In the genomic region with DNA sequence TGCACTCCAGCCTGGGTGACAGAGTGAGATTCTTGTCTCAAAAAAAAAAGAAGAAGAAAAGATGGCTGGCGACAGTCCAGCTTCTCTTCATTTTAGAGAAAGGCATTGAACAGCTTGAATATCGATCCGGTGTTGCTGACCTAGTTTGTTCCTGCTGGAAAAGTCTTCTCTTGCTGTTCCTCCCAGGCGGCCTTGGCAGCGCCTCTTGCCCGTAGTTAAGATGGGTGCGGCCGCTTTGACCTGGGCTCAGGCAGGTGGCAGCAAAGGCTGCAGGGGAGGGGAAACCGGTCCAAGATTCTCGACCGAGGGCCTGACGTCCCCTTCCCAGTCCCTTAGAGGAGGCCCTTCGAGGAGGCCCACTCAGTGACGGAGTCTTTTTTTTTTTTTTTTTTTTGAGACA, we compare ENCODE assay signal across 12 cellular contexts. TPM values are rescaled to one million over a fixed set of nuclear protein-coding genes. Genes with fewer than 3 reads are reported as not detected.
A peak's percentile ranks its signal among the peaks of the same experiment; 100 is the strongest.
DNase-seq lines count a peak whose midpoint lies in the region; ATAC-seq and TF ChIP-seq lines count a peak whose summit lies in the region.
"Had no signal": no experiment of that assay in that cellular context is flagged by ENCODE, and none has a peak within 500 bp of the region (broad histone marks: within the 10 kb centered on the region; RNA-seq: fewer than 3 reads in every experiment).

No MANE protein-coding gene starts in this region.

- peak overlapping the region; percentile 48 to 92 (median 84) for H3K27ac ChIP-seq in heart right ventricle
- no peak overlapping the region for H3K27ac ChIP-seq in right cardiac atrium (ENCODE audit: low read length)
- peak overlapping the region; percentile 65 to 89 (median 83) for H3K27ac ChIP-seq in upper lobe of left lung
- H3K27ac ChIP-seq: HL-60 had no signal

- H3K27me3 ChIP-seq in heart right ventricle (no peaks in the 10 kb centered on the region), right cardiac atrium (ENCODE audit: control insufficient read depth, insufficient read depth) (no peaks in the 10 kb centered on the region), mononuclear cell (ENCODE audit: insufficient read depth, low read length) (no peaks in the 10 kb centered on the region), upper lobe of left lung (no peaks in the 10 kb centered on the region)

- TF ChIP-seq CTCF in heart right ventricle (IDR thresholded peaks at IDR 0.05): no peak
- TF ChIP-seq CTCF in upper lobe of left lung (IDR thresholded peaks at IDR 0.05): no peak

- ATAC-seq in heart right ventricle: no peak
- ATAC-seq in right cardiac atrium: no peak
- no peak for ATAC-seq in upper lobe of left lung (ENCODE audit: low FRiP score in 2 of 2)
- no peak for ATAC-seq in HG02938 (IDR thresholded peaks at IDR 0.05; ENCODE audit: unreplicated experiment)
- no peak for ATAC-seq in HG03442 (IDR thresholded peaks at IDR 0.05; ENCODE audit: unreplicated experiment)

- intact Hi-C loops in heart right ventricle (cut with DNase I) (loop anchor here in 1 of 10 donors (10.0 kb wide), 1 partner anchor 127 kb away; a partner anchor contains a TSS), right cardiac atrium (cut with DNase I) (no loop called here)
- intact Hi-C loops in activated T-helper 1 cell treated with anti-CD3 and anti-CD28 coated beads, Interleukin-12 subunit alpha, Interleukin-12 subunit beta, Interleukin-2, Interleukin-4 antibody, amounts not matched to agents 30 ng/mL and 10 ng/mL and 1 ng/mL, durations not matched to agents 14 hours and 24 hours and 36 hours (cut with micrococcal nuclease): no loop called here

- H3K9me3 ChIP-seq in heart right ventricle (no peaks in the 10 kb centered on the region), right cardiac atrium (ENCODE audit: control insufficient read depth, low read length) (no peaks in the 10 kb centered on the region), mononuclear cell (ENCODE audit: low read depth, low read length) (no peaks in the 10 kb centered on the region), upper lobe of left lung (no peaks in the 10 kb centered on the region)

- H3K27ac Mint-ChIP-seq in activated T-helper 1 cell treated with anti-CD3 and anti-CD28 coated beads, Interleukin-12 subunit alpha, Interleukin-12 subunit beta, Interleukin-2, Interleukin-4 antibody, amounts not matched to agents 30 ng/mL and 10 ng/mL and 1 ng/mL, durations not matched to agents 14 hours and 24 hours and 36 hours: peak overlapping the region; percentile 85

- DNase-seq in heart right ventricle (no peak), right cardiac atrium (no peak), upper lobe of left lung (no peak), amygdala (lab: John Stamatoyannopoulos, UW) (no peak)
- DNase-seq in activated T-helper 1 cell treated with anti-CD3 and anti-CD28 coated beads, Interleukin-12 subunit alpha, Interleukin-12 subunit beta, Interleukin-2, Interleukin-4 antibody, amounts not matched to agents 30 ng/mL and 10 ng/mL and 1 ng/mL, durations not matched to agents 14 hours and 24 hours and 36 hours (ENCODE audit: low spot score): no peak
- DNase-seq: NCI-H446, SIG-M5 had no signal

- peak overlapping the region; percentile 83 for H3K4me3 Mint-ChIP-seq in activated T-helper 1 cell treated with anti-CD3 and anti-CD28 coated beads, Interleukin-12 subunit alpha, Interleukin-12 subunit beta, Interleukin-2, Interleukin-4 antibody, amounts not matched to agents 30 ng/mL and 10 ng/mL and 1 ng/mL, durations not matched to agents 14 hours and 24 hours and 36 hours
- H3K4me3 Mint-ChIP-seq: nephron had no signal

- TF ChIP-seq POLR2A in upper lobe of left lung (IDR thresholded peaks at IDR 0.05): no peak

- peaks cover 0 to 36% (median 16%) of the 10 kb centered on the region in 9 donors for H3K4me1 ChIP-seq in heart right ventricle
- peaks cover 5% of the 10 kb centered on the region for H3K4me1 ChIP-seq in right cardiac atrium (ENCODE audit: control insufficient read depth, insufficient read depth, low read length)
- peaks cover 45% of the 10 kb centered on the region for H3K4me1 ChIP-seq in mononuclear cell (ENCODE audit: insufficient read depth, low read length)
- peaks cover 10 to 26% (median 16%) of the 10 kb centered on the region in 4 donors for H3K4me1 ChIP-seq in upper lobe of left lung

- no peaks in the 10 kb centered on the region for H3K9me3 Mint-ChIP-seq in activated T-helper 1 cell treated with anti-CD3 and anti-CD28 coated beads, Interleukin-12 subunit alpha, Interleukin-12 subunit beta, Interleukin-2, Interleukin-4 antibody, amounts not matched to agents 30 ng/mL and 10 ng/mL and 1 ng/mL, durations not matched to agents 14 hours and 24 hours and 36 hours
- H3K9me3 Mint-ChIP-seq: nephron had no signal

- H3K36me3 Mint-ChIP-seq in activated T-helper 1 cell treated with anti-CD3 and anti-CD28 coated beads, Interleukin-12 subunit alpha, Interleukin-12 subunit beta, Interleukin-2, Interleukin-4 antibody, amounts not matched to agents 30 ng/mL and 10 ng/mL and 1 ng/mL, durations not matched to agents 14 hours and 24 hours and 36 hours (ENCODE audit: low read depth): peaks cover under 1% of the 10 kb centered on the region

- TF ChIP-seq EP300 in upper lobe of left lung (IDR thresholded peaks at IDR 0.05): no peak

- H3K36me3 ChIP-seq in heart right ventricle (no peaks in the 10 kb centered on the region), upper lobe of left lung (no peaks in the 10 kb centered on the region)

- peaks cover 34% of the 10 kb centered on the region for H3K4me1 Mint-ChIP-seq in activated T-helper 1 cell treated with anti-CD3 and anti-CD28 coated beads, Interleukin-12 subunit alpha, Interleukin-12 subunit beta, Interleukin-2, Interleukin-4 antibody, amounts not matched to agents 30 ng/mL and 10 ng/mL and 1 ng/mL, durations not matched to agents 14 hours and 24 hours and 36 hours (ENCODE audit: low read depth)

- H3K4me3 ChIP-seq in heart right ventricle: peak overlapping the region in 9 of 10 donors; percentile 41 to 68 (median 59)
- no peak overlapping the region for H3K4me3 ChIP-seq in right cardiac atrium (ENCODE audit: low read length)
- H3K4me3 ChIP-seq in mononuclear cell (ENCODE audit: low read length): peak overlapping the region; percentile 47
- peak overlapping the region in 3 of 4 donors; percentile 40 to 58 (median 57) for H3K4me3 ChIP-seq in upper lobe of left lung

- no peaks in the 10 kb centered on the region for H3K27me3 Mint-ChIP-seq in activated T-helper 1 cell treated with anti-CD3 and anti-CD28 coated beads, Interleukin-12 subunit alpha, Interleukin-12 subunit beta, Interleukin-2, Interleukin-4 antibody, amounts not matched to agents 30 ng/mL and 10 ng/mL and 1 ng/mL, durations not matched to agents 14 hours and 24 hours and 36 hours (ENCODE audit: insufficient read depth)

- 95% methylated on average over 14 of the region's 14 CpGs for WGBS in heart right ventricle, 2 donors
- WGBS in right cardiac atrium: 94% methylated on average over 14 of the region's 14 CpGs
- 92 to 93% methylated on average over 14 of the region's 14 CpGs for WGBS in upper lobe of left lung, 2 donors

RNA-seq across cellular contexts. Expression of a gene that starts 3.8 kb away (rescaled TPM):
- total RNA-seq in heart right ventricle: 10 to 100 TPM in 5 of 10 donors, 1 to 10 TPM in 5; 6.3 to 15.3 (median 10.3) TPM
- polyA plus RNA-seq in heart right ventricle: 10 to 100 TPM in 1 of 2 donors, 1 to 10 TPM in 1; 5.6 to 11.7 TPM
- total RNA-seq in right cardiac atrium: 10 to 100 TPM in 3 of 4 donors, 1 to 10 TPM in 1; 9.6 to 12.5 (median 12.3) TPM
- polyA plus RNA-seq in right cardiac atrium: 7.0 TPM
- total RNA-seq in activated T-helper 1 cell treated with anti-CD3 and anti-CD28 coated beads, Interleukin-12 subunit alpha, Interleukin-12 subunit beta, Interleukin-2, Interleukin-4 antibody, amounts not matched to agents 30 ng/mL and 10 ng/mL and 1 ng/mL, durations not matched to agents 14 hours and 24 hours and 36 hours: 17.9 and 21.2 TPM in 2 replicates
- total RNA-seq in mononuclear cell: 10.5 TPM
- 10 to 100 TPM in 4 of 6 donors, 1 to 10 TPM in 2; 7.6 to 18.9 (median 10.6) TPM for total RNA-seq in upper lobe of left lung

RNA-seq across cellular contexts. Expression of a gene that starts 9.5 kb away (rescaled TPM):
- total RNA-seq in heart right ventricle (10 to 100 TPM in 7 of 10 donors, 1 to 10 TPM in 3; 6.3 to 16.2 (median 12.4) TPM), right cardiac atrium (10 to 100 TPM; 10.8 to 16.1 (median 13.9) TPM), mononuclear cell (9.4 TPM), upper lobe of left lung (10 to 100 TPM; 15.0 to 34.6 (median 18.8) TPM)
- polyA plus RNA-seq in heart right ventricle (10 to 100 TPM in 1 of 2 donors, 1 to 10 TPM in 1; 9.3 to 23.8 TPM), right cardiac atrium (12.9 TPM)
- 7.4 and 9.4 TPM in 2 replicates for total RNA-seq in activated T-helper 1 cell treated with anti-CD3 and anti-CD28 coated beads, Interleukin-12 subunit alpha, Interleukin-12 subunit beta, Interleukin-2, Interleukin-4 antibody, amounts not matched to agents 30 ng/mL and 10 ng/mL and 1 ng/mL, durations not matched to agents 14 hours and 24 hours and 36 hours

RNA-seq across cellular contexts. Expression of a gene that starts 23.5 kb away (rescaled TPM):
- total RNA-seq in heart right ventricle (1 to 10 TPM; 2.8 to 8.4 (median 5.4) TPM), right cardiac atrium (1 to 10 TPM; 7.9 to 9.7 (median 9.2) TPM), mononuclear cell (2.6 TPM), upper lobe of left lung (10 to 100 TPM in 4 of 6 donors, 1 to 10 TPM in 2; 7.3 to 52.4 (median 15.3) TPM)
- polyA plus RNA-seq in heart right ventricle (1 to 10 TPM; 3.0 to 7.4 TPM), right cardiac atrium (4.3 TPM)
- total RNA-seq in activated T-helper 1 cell treated with anti-CD3 and anti-CD28 coated beads, Interleukin-12 subunit alpha, Interleukin-12 subunit beta, Interleukin-2, Interleukin-4 antibody, amounts not matched to agents 30 ng/mL and 10 ng/mL and 1 ng/mL, durations not matched to agents 14 hours and 24 hours and 36 hours: 19.2 and 21.5 TPM in 2 replicates

RNA-seq across cellular contexts. Expression of a gene that starts 27.4 kb away (rescaled TPM):
- total RNA-seq in heart right ventricle: 10 to 100 TPM in 7 of 10 donors, 1 to 10 TPM in 3; 8.5 to 14.3 (median 10.7) TPM
- 1 to 10 TPM; 8.5 to 9.2 TPM for polyA plus RNA-seq in heart right ventricle
- total RNA-seq in right cardiac atrium: 10 to 100 TPM in 3 of 4 donors, 1 to 10 TPM in 1; 9.1 to 14.6 (median 12.6) TPM
- 10.3 TPM for polyA plus RNA-seq in right cardiac atrium
- total RNA-seq in activated T-helper 1 cell treated with anti-CD3 and anti-CD28 coated beads, Interleukin-12 subunit alpha, Interleukin-12 subunit beta, Interleukin-2, Interleukin-4 antibody, amounts not matched to agents 30 ng/mL and 10 ng/mL and 1 ng/mL, durations not matched to agents 14 hours and 24 hours and 36 hours: 13.8 and 15.8 TPM in 2 replicates
- 6.0 TPM for total RNA-seq in mononuclear cell
- 10 to 100 TPM; 11.0 to 15.5 (median 11.5) TPM for total RNA-seq in upper lobe of left lung

RNA-seq across cellular contexts. Expression of a gene that starts 35.7 kb away (rescaled TPM):
- 10 to 100 TPM; 36.0 to 71.7 (median 43.3) TPM for total RNA-seq in heart right ventricle
- 10 to 100 TPM; 51.8 to 75.1 TPM for polyA plus RNA-seq in heart right ventricle
- 10 to 100 TPM; 40.9 to 65.6 (median 52.5) TPM for total RNA-seq in right cardiac atrium
- 66.7 TPM for polyA plus RNA-seq in right cardiac atrium
- total RNA-seq in activated T-helper 1 cell treated with anti-CD3 and anti-CD28 coated beads, Interleukin-12 subunit alpha, Interleukin-12 subunit beta, Interleukin-2, Interleukin-4 antibody, amounts not matched to agents 30 ng/mL and 10 ng/mL and 1 ng/mL, durations not matched to agents 14 hours and 24 hours and 36 hours: 13.7 and 14.6 TPM in 2 replicates
- total RNA-seq in mononuclear cell: 5.7 TPM
- total RNA-seq in upper lobe of left lung: 10 to 100 TPM; 27.3 to 58.7 (median 34.8) TPM
